In genomic region chr11:12853652-12854296, GRCh38 we compare ENCODE assay signal across 13 cellular contexts.
DNase-seq lines count a peak whose midpoint lies in the region; ATAC-seq lines count a peak whose summit lies in the region.
"Had no signal": no experiment of that assay in that cellular context is flagged by ENCODE, and none has a peak within 500 bp of the region (broad histone marks: within the 10 kb centered on the region; RNA-seq: fewer than 3 reads in every experiment).

No MANE protein-coding gene starts in this region.

- intact Hi-C loops in sciatic nerve (cut with DNase I), result no loop called here

- no peaks in the 10 kb centered on the region for H3K9me3 ChIP-seq in duodenal mucosa (ENCODE audit: control insufficient read depth in 1 of 2, low read length in 2 of 2)

- peak overlapping the region in 1 of 2 donors; percentile 31 for H3K4me3 ChIP-seq in duodenal mucosa (ENCODE audit: low read depth in 1 of 2, low read length in 2 of 2)

- no peaks in the 10 kb centered on the region for H3K27me3 ChIP-seq in duodenal mucosa (ENCODE audit: control insufficient read depth in 1 of 2, insufficient read depth in 2 of 2, low read length in 2 of 2)

- H3K36me3 ChIP-seq in duodenal mucosa (ENCODE audit: control insufficient read depth in 1 of 2, insufficient read depth in 2 of 2, low read length in 2 of 2), result no peaks in the 10 kb centered on the region

- H3K9ac ChIP-seq in duodenal mucosa (ENCODE audit: low read depth in 1 of 2, low read length in 2 of 2), result peak overlapping the region in 1 of 2 donors; percentile 44

- H3K27ac ChIP-seq in duodenal mucosa (ENCODE audit: low read depth, low read length), result peak overlapping the region; percentile 43

- ATAC-seq in sciatic nerve (peak; percentile 74), HG03439 (IDR thresholded peaks at IDR 0.05; ENCODE audit: unreplicated experiment) (no peak)
- ATAC-seq: activated CD8-positive, alpha-beta T cell treated with anti-CD3 and anti-CD28 coated beads for 36 hours; activated naive CD4-positive, alpha-beta T cell treated with anti-CD3 and anti-CD28 coated beads, Interleukin-2, amount 50 U/mL, for 72 hours had no signal

- peaks cover 20 to 37% of the 10 kb centered on the region in 2 donors for H3K4me1 ChIP-seq in duodenal mucosa (ENCODE audit: control insufficient read depth in 1 of 2, insufficient read depth in 2 of 2, low read length in 2 of 2)

- peak; percentile 66 for DNase-seq in HT-29 (ENCODE audit: low spot score)
- peak; percentile 53 for DNase-seq in kidney tubule cell (ENCODE audit: low spot score)
- DNase-seq in sciatic nerve (ENCODE audit: low spot score), result no peak
- no peak for DNase-seq in midbrain (lab: John Stamatoyannopoulos, UW)
- no peak for DNase-seq in NCI-H1048 (lab: John Stamatoyannopoulos, UW)
- DNase-seq in GM19240 (ENCODE audit: insufficient read length, low spot score), result no peak
- DNase-seq: activated CD8-positive, alpha-beta T cell treated with anti-CD3 and anti-CD28 coated beads for 36 hours; C1 segment of cervical spinal cord; NCI-H2081; T-helper 1 cell had no signal

Comparison
In these comparisons a context has a peak if more than half of its experiments do, and no peak if none do; other contexts are left out.
1. DNase-seq: peak in HT-29 (single experiment) and kidney tubule cell (single experiment); none in sciatic nerve (single experiment), midbrain (single experiment), NCI-H1048 (single experiment) and GM19240 (single experiment).